In genomic region chr4:714087-714486, GRCh38 we compare ENCODE assay signal across 15 cellular contexts. TPM values are rescaled to one million over a fixed set of nuclear protein-coding genes. Genes with fewer than 3 reads are reported as not detected.
"Had no signal": no experiment of that assay in that cellular context is flagged by ENCODE, and none has a peak within 500 bp of the region (broad histone marks: within the 10 kb centered on the region; RNA-seq: fewer than 3 reads in every experiment).

No MANE protein-coding gene starts in this region.

- H3K9me3 Mint-ChIP-seq: immature natural killer cell; memory B cell; naive B cell; stimulated activated naive B cell treated with anti-CD40 and anti-IgM and Interleukin-4, amounts not matched to agents 10 μg/mL and 1 μg/mL and 100 μg/mL, for 72 hours; stimulated activated naive CD8-positive, alpha-beta T cell treated with anti-CD3 and anti-CD28 coated beads, Interleukin-15, amount 100 ng/mL, for 72 hours had no signal

- H3K27ac Mint-ChIP-seq: memory B cell; stimulated activated naive B cell treated with anti-CD40 and anti-IgM and Interleukin-4, amounts not matched to agents 10 μg/mL and 1 μg/mL and 100 μg/mL, for 72 hours; stimulated activated naive CD8-positive, alpha-beta T cell treated with anti-CD3 and anti-CD28 coated beads, Interleukin-15, amount 100 ng/mL, for 72 hours had no signal

- DNase-seq: colonic mucosa; dermis blood vessel endothelial cell; erythroblast; foreskin keratinocyte; immature natural killer cell; left ventricle myocardium inferior; lower lobe of right lung; naive B cell; stimulated activated CD4-positive, alpha-beta T cell treated with anti-CD3 and anti-CD28 coated beads, Interleukin-4, amount 100 ng/mL, for 1 hour; stimulated activated naive B cell treated with anti-CD40 and anti-IgM and Interleukin-4, amounts not matched to agents 10 μg/mL and 1 μg/mL and 100 μg/mL, for 72 hours; stimulated activated naive CD8-positive, alpha-beta T cell treated with anti-CD3 and anti-CD28 coated beads, Interleukin-15, amount 100 ng/mL, for 72 hours; testis had no signal

- H3K4me1 ChIP-seq: colonic mucosa, foreskin keratinocyte had no signal

- H3K27me3 Mint-ChIP-seq: memory B cell; naive B cell; stimulated activated naive B cell treated with anti-CD40 and anti-IgM and Interleukin-4, amounts not matched to agents 10 μg/mL and 1 μg/mL and 100 μg/mL, for 72 hours; stimulated activated naive CD8-positive, alpha-beta T cell treated with anti-CD3 and anti-CD28 coated beads, Interleukin-15, amount 100 ng/mL, for 72 hours had no signal

- H3K9me3 ChIP-seq: colonic mucosa, left ventricle myocardium inferior, lower lobe of right lung, testis, tibial nerve had no signal

- H3K36me3 ChIP-seq: colonic mucosa, left ventricle myocardium inferior had no signal

- ATAC-seq: foreskin keratinocyte; stimulated activated naive B cell treated with anti-CD40 and anti-IgM and Interleukin-4, amounts not matched to agents 10 μg/mL and 1 μg/mL and 100 μg/mL, for 72 hours; stimulated activated naive CD8-positive, alpha-beta T cell treated with anti-CD3 and anti-CD28 coated beads, Interleukin-15, amount 100 ng/mL, for 72 hours had no signal

- H3K4me3 Mint-ChIP-seq: immature natural killer cell; memory B cell; stimulated activated naive B cell treated with anti-CD40 and anti-IgM and Interleukin-4, amounts not matched to agents 10 μg/mL and 1 μg/mL and 100 μg/mL, for 72 hours; stimulated activated naive CD8-positive, alpha-beta T cell treated with anti-CD3 and anti-CD28 coated beads, Interleukin-15, amount 100 ng/mL, for 72 hours had no signal

- H3K27ac ChIP-seq: colonic mucosa, foreskin keratinocyte, left ventricle myocardium inferior, lower lobe of right lung, testis, tibial nerve had no signal

- H3K27me3 ChIP-seq: colonic mucosa, foreskin keratinocyte, testis, tibial nerve had no signal

- H3K4me3 ChIP-seq: colonic mucosa, left ventricle myocardium inferior, lower lobe of right lung, testis, tibial nerve had no signal

RNA-seq across cellular contexts. Expression of gene SLC49A3, which starts 25.1 kb away (rescaled TPM):
- polyA plus RNA-seq: neural cell had no signal
